19 cellular contexts compared by ENCODE assay signal in genomic region chr7:33534830-33535229, GRCh38.
A peak's percentile ranks its signal among the peaks of the same experiment; 100 is the strongest.
DNase-seq lines count a peak whose midpoint lies in the region; ATAC-seq and TF ChIP-seq lines count a peak whose summit lies in the region.
"Had no signal": no experiment of that assay in that cellular context is flagged by ENCODE, and none has a peak within 500 bp of the region (broad histone marks: within the 10 kb centered on the region; RNA-seq: fewer than 3 reads in every experiment).

No MANE protein-coding gene starts in this region.

- H3K27ac ChIP-seq in AG04450 (ENCODE audit: low read depth, low read length) (no peak overlapping the region), GM23338 (ENCODE audit: low read depth) (no peak overlapping the region), brain microvascular endothelial cell (no peak overlapping the region), trophoblast cell (ENCODE audit: low read depth, low read length) (no peak overlapping the region)
- H3K27ac ChIP-seq: coronary artery, PC-9, testis had no signal

- H3K27ac Mint-ChIP-seq in GM23338 (0 out of 2 replicates have a peak overlapping the region, but pooled peaks have one; percentile 37), type B pancreatic cell (no peak overlapping the region)
- no peak overlapping the region for H3K27ac Mint-ChIP-seq in activated CD8-positive, alpha-beta T cell treated with anti-CD3 and anti-CD28 coated beads, Interleukin-2, amount 10 ng/mL, durations not matched to agents 7 days and 5 days
- H3K27ac Mint-ChIP-seq: CD4-positive, alpha-beta T cell; progenitor cell of endocrine pancreas had no signal

- no peak overlapping the region for H4K8ac ChIP-seq in trophoblast cell (ENCODE audit: low read depth, low read length)

- H3K79me1 ChIP-seq in trophoblast cell (ENCODE audit: low read length), result no peaks in the 10 kb centered on the region

- TF ChIP-seq CTCF in AG04450 (IDR thresholded peaks at IDR 0.05; ENCODE audit: low read depth, low read length) (no peak), GM23338 (conservative IDR thresholded peaks at IDR 0.05; ENCODE audit: low read depth in 2 of 2) (no peak), brain microvascular endothelial cell (IDR thresholded peaks at IDR 0.05; ENCODE audit: low read depth, low read length, missing control alignments) (no peak), type B pancreatic cell (conservative IDR thresholded peaks at IDR 0.05) (no peak)

- H2BK5ac ChIP-seq in trophoblast cell (ENCODE audit: low read depth, low read length, poor library complexity), result no peak overlapping the region

- H3K9me2 ChIP-seq in GM23338 (ENCODE audit: insufficient read depth), result no peaks in the 10 kb centered on the region

- CTCF ChIA-PET in AG04450 (lab: Charles Lee), result no interaction called here
- CTCF ChIA-PET in activated CD8-positive, alpha-beta T cell treated with anti-CD3 and anti-CD28 coated beads, Interleukin-2, amount 10 ng/mL, durations not matched to agents 7 days and 5 days (lab: Charles Lee), result no interaction called here

- H3K4me2 ChIP-seq in GM23338, result peak overlapping the region; percentile 53; the same call in 1 of the 2 replicates
- H3K4me2 ChIP-seq in trophoblast cell (ENCODE audit: low read length), result no peak overlapping the region
- H3K4me2 ChIP-seq: PC-9 had no signal

- H3K36me3 Mint-ChIP-seq in GM23338 (ENCODE audit: low read depth) (peaks cover 25% of the 10 kb centered on the region), type B pancreatic cell (peaks cover 6% of the 10 kb centered on the region)
- H3K36me3 Mint-ChIP-seq in activated CD8-positive, alpha-beta T cell treated with anti-CD3 and anti-CD28 coated beads, Interleukin-2, amount 10 ng/mL, durations not matched to agents 7 days and 5 days (ENCODE audit: low read depth), result no peaks in the 10 kb centered on the region

- H3K4me1 ChIP-seq in GM23338 (ENCODE audit: insufficient read depth) (peaks cover 10% of the 10 kb centered on the region; the same call in 1 of the 2 replicates), trophoblast cell (ENCODE audit: control insufficient read depth in 1 of 2, insufficient read depth in 2 of 2, low read length in 2 of 2) (peaks cover 4 to 5% of the 10 kb centered on the region in 2 experiments)
- H3K4me1 ChIP-seq: testis had no signal

- no peak overlapping the region for H3K4ac ChIP-seq in trophoblast cell (ENCODE audit: low read depth, low read length)

- no peak overlapping the region for H2BK12ac ChIP-seq in trophoblast cell (ENCODE audit: low read length)

- H3K4me1 Mint-ChIP-seq in GM23338 (peaks cover 19% of the 10 kb centered on the region), type B pancreatic cell (ENCODE audit: unreplicated experiment) (peaks cover 18% of the 10 kb centered on the region)
- H3K4me1 Mint-ChIP-seq in activated CD8-positive, alpha-beta T cell treated with anti-CD3 and anti-CD28 coated beads, Interleukin-2, amount 10 ng/mL, durations not matched to agents 7 days and 5 days (ENCODE audit: low read depth), result peaks cover 2% of the 10 kb centered on the region

- H3K9me3 ChIP-seq in AG04450 (ENCODE audit: control insufficient read depth, insufficient read depth, low read length), result no peaks in the 10 kb centered on the region
- peaks cover 3% of the 10 kb centered on the region for H3K9me3 ChIP-seq in trophoblast cell (ENCODE audit: insufficient read depth, low read depth, low read length)
- H3K9me3 ChIP-seq: testis had no signal

- WGBS in trophoblast cell (ENCODE audit: extremely low coverage, insufficient coverage, insufficient read length), result no CpG with 5 or more reads among the region's 1 CpG

- H4K12ac ChIP-seq in trophoblast cell (ENCODE audit: low read depth, low read length), result no peak overlapping the region

- no peaks in the 10 kb centered on the region for H3F3A ChIP-seq in GM23338 (replicated peaks; ENCODE audit: low read depth)

- H4K20me1 ChIP-seq in GM23338 (replicated peaks; ENCODE audit: insufficient read depth), result no peaks in the 10 kb centered on the region

- no peak overlapping the region for H3K14ac ChIP-seq in trophoblast cell (ENCODE audit: low read length)

- no peak overlapping the region for H3K4me3 ChIP-seq in AG04450 (ENCODE audit: low read depth, low read length)
- no peak overlapping the region for H3K4me3 ChIP-seq in GM23338
- no peak overlapping the region for H3K4me3 ChIP-seq in brain microvascular endothelial cell (ENCODE audit: low read depth, low read length)
- H3K4me3 ChIP-seq in trophoblast cell (ENCODE audit: low read depth, low read length), result no peak overlapping the region
- H3K4me3 ChIP-seq: coronary artery, PC-9, testis had no signal

- H2AFZ ChIP-seq in GM23338 (no peak overlapping the region), trophoblast cell (ENCODE audit: insufficient read depth, low read length, poor library complexity) (no peak overlapping the region)
- H2AFZ ChIP-seq: PC-9 had no signal

- H3K79me2 ChIP-seq in GM23338 (replicated peaks; ENCODE audit: insufficient read depth), result no peaks in the 10 kb centered on the region
- no peaks in the 10 kb centered on the region for H3K79me2 ChIP-seq in trophoblast cell (ENCODE audit: control insufficient read depth, insufficient read depth, low read length, poor library complexity)

- H3K4me3 Mint-ChIP-seq in GM23338 (no peak overlapping the region), type B pancreatic cell (no peak overlapping the region)
- H3K4me3 Mint-ChIP-seq in activated CD8-positive, alpha-beta T cell treated with anti-CD3 and anti-CD28 coated beads, Interleukin-2, amount 10 ng/mL, durations not matched to agents 7 days and 5 days, result no peak overlapping the region
- H3K4me3 Mint-ChIP-seq: CD4-positive, alpha-beta T cell had no signal

- H3K27me3 Mint-ChIP-seq in GM23338 (ENCODE audit: insufficient read depth, low read depth, poor library complexity), result peaks cover 2% of the 10 kb centered on the region
- no peaks in the 10 kb centered on the region for H3K27me3 Mint-ChIP-seq in type B pancreatic cell
- no peaks in the 10 kb centered on the region for H3K27me3 Mint-ChIP-seq in activated CD8-positive, alpha-beta T cell treated with anti-CD3 and anti-CD28 coated beads, Interleukin-2, amount 10 ng/mL, durations not matched to agents 7 days and 5 days (ENCODE audit: low read depth)
- H3K27me3 Mint-ChIP-seq: CD4-positive, alpha-beta T cell; progenitor cell of endocrine pancreas had no signal

- no peak overlapping the region for H4K91ac ChIP-seq in trophoblast cell (ENCODE audit: low read depth, low read length)

- peak; percentile 52 for ATAC-seq in GM23338
- ATAC-seq in activated CD8-positive, alpha-beta T cell treated with anti-CD3 and anti-CD28 coated beads, Interleukin-2, amount 10 ng/mL, durations not matched to agents 7 days and 5 days, result no peak

- H3K36me3 ChIP-seq in GM23338 (ENCODE audit: insufficient read depth) (peaks cover 14% of the 10 kb centered on the region; the same call in 1 of the 2 replicates), brain microvascular endothelial cell (replicated peaks) (no peaks in the 10 kb centered on the region), trophoblast cell (ENCODE audit: control insufficient read depth in 1 of 2, insufficient read depth in 2 of 2, low read length in 2 of 2) (peaks cover 0 to 4% of the 10 kb centered on the region in 2 experiments)

- H3K27me3 ChIP-seq in AG04450 (ENCODE audit: control insufficient read depth, insufficient read depth, low read length) (no peaks in the 10 kb centered on the region), GM23338 (ENCODE audit: insufficient read depth) (no peaks in the 10 kb centered on the region), brain microvascular endothelial cell (replicated peaks) (no peaks in the 10 kb centered on the region), trophoblast cell (ENCODE audit: insufficient read depth, low read length) (no peaks in the 10 kb centered on the region)
- H3K27me3 ChIP-seq: testis had no signal

- H2BK120ac ChIP-seq in trophoblast cell (ENCODE audit: insufficient read depth, low read length, poor library complexity), result no peak overlapping the region

- H3K9me3 Mint-ChIP-seq in GM23338 (peaks cover 20% of the 10 kb centered on the region), type B pancreatic cell (peaks cover 9% of the 10 kb centered on the region)
- H3K9me3 Mint-ChIP-seq in activated CD8-positive, alpha-beta T cell treated with anti-CD3 and anti-CD28 coated beads, Interleukin-2, amount 10 ng/mL, durations not matched to agents 7 days and 5 days (ENCODE audit: insufficient read depth), result peaks cover 14% of the 10 kb centered on the region

- H3K9ac ChIP-seq in trophoblast cell (ENCODE audit: low read length), result no peak overlapping the region

- POLR2A ChIA-PET in AG04450 (lab: Yijun Ruan, JAX), result no interaction called here
- POLR2A ChIA-PET in activated CD8-positive, alpha-beta T cell treated with anti-CD3 and anti-CD28 coated beads, Interleukin-2, amount 10 ng/mL, durations not matched to agents 7 days and 5 days (lab: Charles Lee), result no interaction called here

- H2AK5ac ChIP-seq in trophoblast cell (ENCODE audit: low read length), result no peak overlapping the region

- H3K18ac ChIP-seq in trophoblast cell (ENCODE audit: low read length), result no peak overlapping the region

- in situ Hi-C loops in brain microvascular endothelial cell (cut with HindIII; ENCODE audit: low pct_ligation_motif_present, low sequenced_read_pairs), result no loop called here

- no peak overlapping the region for H3K23ac ChIP-seq in trophoblast cell (ENCODE audit: low read length)

- DNase-seq in AG04450 (ENCODE audit: low read depth, low spot score), result peak; percentile 6
- peak; percentile 59 for DNase-seq in GM23338 (ENCODE audit: low spot score)
- peak; percentile 56 for DNase-seq in brain microvascular endothelial cell
- DNase-seq in left kidney (ENCODE audit: low read depth, low spot score), result peak; percentile 69
- DNase-seq in trophoblast cell, result no peak
- DNase-seq in activated CD4-positive, alpha-beta T cell treated with anti-CD3 and anti-CD28 coated beads for 4 hours, result no peak
- no peak for DNase-seq in type B pancreatic cell (ENCODE audit: extremely low spot score, unreplicated experiment)
- DNase-seq in activated CD8-positive, alpha-beta T cell treated with anti-CD3 and anti-CD28 coated beads, Interleukin-2, amount 10 ng/mL, durations not matched to agents 7 days and 5 days, result no peak
- DNase-seq: activated naive CD4-positive, alpha-beta T cell treated with Interleukin-2 at 50 U/mL for 16 hours; activated T-cell treated with anti-CD3 and anti-CD28 coated beads, Interleukin-2, amount 50 U/mL, for 1 hour; aorta; CD4-positive, alpha-beta T cell; NCI-H1436; NCI-H2171 treated with DMSO at 0.1 percent for 48 hours; PC-9; small intestine; testis had no signal

TF ChIP-seq in GM23338, 12 proteins besides CTCF, POLR2A, EP300 and RAD21 (continues in another document):
- TF ChIP-seq POLR2AphosphoS5 (IDR thresholded peaks at IDR 0.05; ENCODE audit: low read depth) (no peak), JUNB (IDR thresholded peaks at IDR 0.05; ENCODE audit: unreplicated experiment) (no peak), CREB1 (CRISPR knock-in tag; IDR thresholded peaks at IDR 0.05; ENCODE audit: low read depth) (no peak), STAT1 (IDR thresholded peaks at IDR 0.05; ENCODE audit: unreplicated experiment) (no peak), EZH2phosphoT487 (IDR thresholded peaks at IDR 0.05; ENCODE audit: unreplicated experiment) (no peak)

Comparison
In these comparisons a context has a peak if more than half of its experiments do, and no peak if none do; other contexts are left out.
1. DNase-seq: peak in AG04450 (single experiment), GM23338 (single experiment), brain microvascular endothelial cell (single experiment) and left kidney (single experiment); none in trophoblast cell (0 of 2), activated CD4-positive, alpha-beta T cell treated with anti-CD3 and anti-CD28 coated beads for 4 hours (0 of 2), type B pancreatic cell (single experiment) and activated CD8-positive, alpha-beta T cell treated with anti-CD3 and anti-CD28 coated beads, Interleukin-2, amount 10 ng/mL, durations not matched to agents 7 days and 5 days (single experiment).